14 cellular contexts compared by ENCODE assay signal in genomic region chr9:132590037-132590317, GRCh38. TPM values are rescaled to one million over a fixed set of nuclear protein-coding genes. Genes with fewer than 3 reads are reported as not detected.
A peak's percentile ranks its signal among the peaks of the same experiment; 100 is the strongest.
DNase-seq lines count a peak whose midpoint lies in the region; FAIRE-seq and TF ChIP-seq lines count a peak whose summit lies in the region.
"Had no signal": no experiment of that assay in that cellular context is flagged by ENCODE, and none has a peak within 500 bp of the region (broad histone marks: within the 10 kb centered on the region; RNA-seq: fewer than 3 reads in every experiment).

No MANE protein-coding gene starts in this region.

- no peak overlapping the region for H2BK120ac ChIP-seq in H1 (replicated peaks; ENCODE audit: low read depth, low read length)

- H3K27me3 ChIP-seq in HUES6 (ENCODE audit: control insufficient read depth, insufficient read depth, low read length) (peaks cover 87% of the 10 kb centered on the region), H1 (replicated peaks in 1 of 4; ENCODE audit: control insufficient read depth in 3 of 4, extremely low read depth in 1 of 4, insufficient read depth in 3 of 4, low read length in 3 of 4) (peaks cover 50 to 61% (median 57%) of the 10 kb centered on the region in 4 experiments), iPS-20b (ENCODE audit: insufficient read depth, low read length) (peaks cover 91% of the 10 kb centered on the region)

- H4K5ac ChIP-seq in H1 (ENCODE audit: insufficient read length, low read depth, low read length): no peak overlapping the region

- H3K4me2 ChIP-seq in H1 (ENCODE audit: insufficient read depth in 1 of 2, low read depth in 2 of 2, low read length in 2 of 2): peak overlapping the region; percentile 86 to 89
- H3K4me2 ChIP-seq: BLaER1, PC-9 had no signal

- H3K4me1 ChIP-seq in HUES6 (ENCODE audit: control insufficient read depth, insufficient read depth, low read length) (peaks cover 48% of the 10 kb centered on the region), H1 (replicated peaks in 1 of 4; ENCODE audit: control insufficient read depth in 3 of 4, insufficient read depth in 4 of 4, low read length in 3 of 4) (peaks cover 3 to 67% (median 41%) of the 10 kb centered on the region in 4 experiments), iPS-20b (ENCODE audit: insufficient read depth, low read length) (peaks cover 30% of the 10 kb centered on the region)
- H3K4me1 ChIP-seq: BLaER1 had no signal

- no peak overlapping the region for H3K56ac ChIP-seq in H1 (replicated peaks; ENCODE audit: insufficient read length, low read depth, low read length)

- H3K23me2 ChIP-seq in H1 (ENCODE audit: low read depth, low read length): peaks cover 17% of the 10 kb centered on the region

- peaks cover 11% of the 10 kb centered on the region for H3K36me3 ChIP-seq in HUES6 (ENCODE audit: control insufficient read depth, insufficient read depth, low read length)
- peaks cover 0 to 4% (median 0%) of the 10 kb centered on the region in 4 experiments; a peak in 1 of 8 replicates for H3K36me3 ChIP-seq in H1 (ENCODE audit: control insufficient read depth in 2 of 4, insufficient read depth in 4 of 4, low read length in 3 of 4)
- H3K36me3 ChIP-seq in iPS-20b (ENCODE audit: insufficient read depth, low read depth, low read length): peaks cover 10% of the 10 kb centered on the region; the same call in 1 of the 2 replicates

- H4K8ac ChIP-seq in H1 (ENCODE audit: extremely low read depth, insufficient read depth, low read length): no peak overlapping the region

- no peak for TF ChIP-seq CTCF in H1 (IDR thresholded peaks at IDR 0.05; ENCODE audit: control extremely low read depth in 1 of 3, insufficient read depth in 1 of 3, low read depth in 1 of 3, low read length in 3 of 3)

- no peak overlapping the region for H3K4ac ChIP-seq in H1 (replicated peaks; ENCODE audit: insufficient read length, low read depth, low read length)

- no peak overlapping the region for H2BK20ac ChIP-seq in H1 (ENCODE audit: low read length)

- peaks cover 0 to 21% of the 10 kb centered on the region in 2 experiments for H4K20me1 ChIP-seq in H1 (replicated peaks in 1 of 2; ENCODE audit: control insufficient read depth in 1 of 2, insufficient read depth in 2 of 2, low read length in 2 of 2)

- CTCF ChIA-PET in H1 (lab: Charles Lee; ENCODE audit: partially characterized antibody): no interaction called here

- POLR2A ChIA-PET in H1 (lab: Charles Lee; ENCODE audit: partially characterized antibody): interaction anchor here (0.8 to 2.5 kb wide), 2 partner anchors 16 to 80 kb away, joined by 3 to 10 read pairs; partner anchors contain the start of genes DDX31 and GTF3C4

- no peak for TF ChIP-seq EP300 in H1 (IDR thresholded peaks at IDR 0.05; ENCODE audit: borderline replicate concordance in 1 of 2, low read depth in 2 of 2, low read length in 2 of 2)

- peak overlapping the region; percentile 83 for H3K18ac ChIP-seq in H1 (ENCODE audit: extremely low read depth, low read length)

- no peak overlapping the region for H2AK5ac ChIP-seq in H1 (ENCODE audit: low read depth, low read length)

- no peak for DNase-seq in H1 (ENCODE audit: low read depth in 1 of 2, low spot score in 2 of 2)
- no peak for DNase-seq in stimulated activated CD4-positive, alpha-beta T cell treated with anti-CD3 and anti-CD28 coated beads, Interleukin-1b, Interleukin-23, amount 100 ng/mL, for 48 hours
- no peak for DNase-seq in KG1 (lab: John Stamatoyannopoulos, UW)
- DNase-seq in SW 1271 (lab: John Stamatoyannopoulos, UW): no peak
- DNase-seq in substantia nigra (lab: John Stamatoyannopoulos, UW): no peak
- DNase-seq: DMS153, MG63, NCI-H1105, NCI-H1694 treated with DMSO at 0.1 percent for 48 hours had no signal

- peak overlapping the region; percentile 47 for H3K4me3 ChIP-seq in HUES6 (ENCODE audit: low read depth, low read length)
- peak overlapping the region; percentile 31 to 65 (median 45) for H3K4me3 ChIP-seq in H1 (ENCODE audit: extremely low read depth in 1 of 4, insufficient read depth in 2 of 4, low read depth in 3 of 4, low read length in 4 of 4)
- peak overlapping the region; percentile 66; the same call in 1 of the 2 replicates for H3K4me3 ChIP-seq in iPS-20b (ENCODE audit: low read length)
- H3K4me3 ChIP-seq: BLaER1, MG63, PC-9 had no signal

- H3K9me3 ChIP-seq in HUES6 (ENCODE audit: control insufficient read depth, insufficient read depth, low read depth, low read length) (no peaks in the 10 kb centered on the region), H1 (ENCODE audit: insufficient read depth in 2 of 2, low read depth in 1 of 2, low read length in 1 of 2) (no peaks in the 10 kb centered on the region), iPS-20b (ENCODE audit: insufficient read depth, low read depth, low read length) (peaks cover 3% of the 10 kb centered on the region; the same call in 1 of the 2 replicates)
- H3K9me3 ChIP-seq: BLaER1, MG63 had no signal

- no peak overlapping the region for H3K9ac ChIP-seq in HUES6 (ENCODE audit: low read length)
- no peak overlapping the region for H3K9ac ChIP-seq in H1 (replicated peaks in 1 of 4; ENCODE audit: extremely low read depth in 1 of 4, low read depth in 3 of 4, low read length in 3 of 4)
- no peak overlapping the region for H3K9ac ChIP-seq in iPS-20b (ENCODE audit: low read depth, low read length)
- H3K9ac ChIP-seq: BLaER1 had no signal

- no peak for FAIRE-seq in H1 (lab: Jason Lieb, UNC)

- H2BK12ac ChIP-seq in H1 (ENCODE audit: low read depth, low read length): peak overlapping the region; percentile 68; the same call in 1 of the 2 replicates

- no peaks in the 10 kb centered on the region for H3K79me1 ChIP-seq in H1 (ENCODE audit: low read depth, low read length)

- no peak overlapping the region for H2AFZ ChIP-seq in H1 (ENCODE audit: low read length)
- H2AFZ ChIP-seq: PC-9 had no signal

- no peak for TF ChIP-seq RAD21 in H1 (IDR thresholded peaks at IDR 0.05 in 1 of 2, conservative IDR thresholded peaks at IDR 0.05 in 1 of 2; ENCODE audit: low read depth in 2 of 2, low read length in 2 of 2)

- 0% methylated on average over 7 of the region's 17 CpGs; no CpG with 5 or more reads in 1 of the 2 experiments for WGBS in H1 (ENCODE audit: extremely low coverage in 1 of 2, insufficient coverage in 1 of 2, insufficient read length in 1 of 2, insufficient replicate concordance in 2 of 2, low coverage in 1 of 2, low lambda C conversion rate in 2 of 2, missing lambda C conversion rate in 1 of 2), 2 experiments

- H4K91ac ChIP-seq in H1 (replicated peaks; ENCODE audit: insufficient read length, low read length): peak overlapping the region; percentile 67

- H3K23ac ChIP-seq in H1 (ENCODE audit: insufficient read length): no peak overlapping the region

- H2BK15ac ChIP-seq in H1 (ENCODE audit: low read length): no peak overlapping the region

- no peak for TF ChIP-seq POLR2A in H1 (IDR thresholded peaks at IDR 0.05; ENCODE audit: control extremely low read depth in 1 of 2, low read depth in 2 of 2, low read length in 2 of 2)

- no peak overlapping the region for H2BK5ac ChIP-seq in H1 (ENCODE audit: low read depth, low read length)

- H3K14ac ChIP-seq in H1 (ENCODE audit: insufficient read length): no peak overlapping the region

- no peaks in the 10 kb centered on the region for H3K79me2 ChIP-seq in H1 (ENCODE audit: control insufficient read depth in 1 of 2, insufficient read depth in 2 of 2, low read length in 2 of 2)

- no peak overlapping the region for H3K27ac ChIP-seq in HUES6 (ENCODE audit: low read depth, low read length)
- H3K27ac ChIP-seq in H1 (ENCODE audit: low read depth, low read length): no peak overlapping the region
- no peak overlapping the region for H3K27ac ChIP-seq in iPS-20b (ENCODE audit: low read length)
- H3K27ac ChIP-seq in substantia nigra (ENCODE audit: low read depth, low read length, poor library complexity, severe bottlenecking): no peak overlapping the region
- H3K27ac ChIP-seq: BLaER1, PC-9 had no signal

TF ChIP-seq in H1, 55 proteins besides CTCF, POLR2A, EP300 and RAD21 (continues in another document):
- TF ChIP-seq PHF8 (conservative IDR thresholded peaks at IDR 0.05; ENCODE audit: low read depth, low read length): no peak
- TF ChIP-seq SRF (IDR thresholded peaks at IDR 0.05; ENCODE audit: low read depth, low read length): no peak
- no peak for TF ChIP-seq TBP (IDR thresholded peaks at IDR 0.05; ENCODE audit: low read depth, low read length)
- TF ChIP-seq GTF2F1 (IDR thresholded peaks at IDR 0.05; ENCODE audit: borderline replicate concordance, low read depth, low read length): no peak
- no peak for TF ChIP-seq SP2 (IDR thresholded peaks at IDR 0.05; ENCODE audit: low read length)
- no peak for TF ChIP-seq POU5F1 (IDR thresholded peaks at IDR 0.05; ENCODE audit: low read depth, low read length)
- no peak for TF ChIP-seq NRF1 (IDR thresholded peaks at IDR 0.05; ENCODE audit: low read depth, low read length)
- TF ChIP-seq CREB1 (IDR thresholded peaks at IDR 0.05): no peak
- TF ChIP-seq E2F6 (IDR thresholded peaks at IDR 0.05): no peak
- TF ChIP-seq ZNF274 (IDR thresholded peaks at IDR 0.05; ENCODE audit: borderline replicate concordance, extremely low read depth, low read length): no peak
- no peak for TF ChIP-seq BRCA1 (IDR thresholded peaks at IDR 0.05; ENCODE audit: low read depth, low read length)
- no peak for TF ChIP-seq BCL11A (IDR thresholded peaks at IDR 0.05; ENCODE audit: low read depth in 2 of 2, low read length in 2 of 2)
- no peak for TF ChIP-seq SIRT6 (IDR thresholded peaks at IDR 0.05; ENCODE audit: low read length)
- TF ChIP-seq KDM5A (IDR thresholded peaks at IDR 0.05; ENCODE audit: low read length): no peak
- no peak for TF ChIP-seq SIX5 (IDR thresholded peaks at IDR 0.05; ENCODE audit: low read depth, low read length)
- no peak for TF ChIP-seq RNF2 (IDR thresholded peaks at IDR 0.05; ENCODE audit: borderline replicate concordance, low read depth, low read length, missing control alignments, poor library complexity, severe bottlenecking)

RNA-seq across cellular contexts. Expression of gene BARHL1, which starts 7.6 kb away (rescaled TPM):
- total RNA-seq in H1 (2021; fragmentation: NEBNext Ultra II Directional; extraction: Animal tissue kit (Norgen Biotek cat#: 25700)): not detected in 2 replicates
- 0.06 TPM in 1 of 2 replicates, not detected in the other for polyA plus RNA-seq in H1 (2011; rRNA removed)
- polyA plus RNA-seq in H1 (2011; cell fraction: cytosol; rRNA removed): 0.03 TPM
- 0.14 TPM for polyA plus RNA-seq in H1 (2011; cell fraction: nucleus; rRNA removed)
- not detected in 4 replicates for polyA plus RNA-seq in H1 (2012, experiment 1 of 2)
- polyA plus RNA-seq in H1 (2012, experiment 2 of 2): not detected
- not detected for polyA plus RNA-seq in H1 (2013, experiment 1 of 2)
- not detected for polyA plus RNA-seq in H1 (2013, experiment 2 of 2)
- polyA minus RNA-seq in H1 (2011; rRNA and poly(A)+ RNA removed): not detected in 2 replicates
- not detected for polyA minus RNA-seq in H1 (2011; cell fraction: cytosol; rRNA and poly(A)+ RNA removed)
- polyA minus RNA-seq in H1 (2011; cell fraction: nucleus; rRNA and poly(A)+ RNA removed): not detected
- total RNA-seq: HT1080, PC-9 had no signal
